In genomic region chr7:2758673-2759603, GRCh38 we compare ENCODE assay signal across 8 cellular contexts.
DNase-seq lines count a peak whose midpoint lies in the region; ATAC-seq, FAIRE-seq and TF ChIP-seq lines count a peak whose summit lies in the region.

No MANE protein-coding gene starts in this region.

- TF ChIP-seq RAD21 in HCT116 (IDR thresholded peaks at IDR 0.05; ENCODE audit: low read depth) (no peak), GM12878 (IDR thresholded peaks at IDR 0.05; ENCODE audit: insufficient read depth, low read depth, low read length) (no peak)

- H3K36me3 ChIP-seq in ACC112 (ENCODE audit: insufficient read depth, low read length) (no peaks in the 10 kb centered on the region; the same call in 1 of the 2 replicates), HCT116 (ENCODE audit: control insufficient read depth in 1 of 2, insufficient read depth in 2 of 2, low read length in 2 of 2) (no peaks in the 10 kb centered on the region), GM12878 (ENCODE audit: control insufficient read depth in 2 of 2, insufficient read depth in 2 of 2, low read length in 1 of 2) (peaks cover 0 to 4% of the 10 kb centered on the region in 2 experiments; a peak in 2 of 4 replicates), muscle layer of colon (ENCODE audit: insufficient read depth, low read length) (no peaks in the 10 kb centered on the region)

- POLR2A ChIA-PET in HCT116 (lab: Charles Lee) (interaction anchor here (1.0 kb wide), 1 partner anchor 38 kb away, joined by 4 read pairs; no protein-coding TSS in a partner anchor), GM12878 (lab: Charles Lee) (interaction anchor here (0.5 to 2.6 kb wide), 11 partner anchors 13 to 193 kb away, joined by 3 to 17 read pairs (median 5); no protein-coding TSS in a partner anchor)

- no peaks in the 10 kb centered on the region for H3K27me3 ChIP-seq in ACC112 (ENCODE audit: insufficient read depth, low read length)
- no peaks in the 10 kb centered on the region for H3K27me3 ChIP-seq in HCT116 (ENCODE audit: insufficient read depth, low read length)
- no peaks in the 10 kb centered on the region for H3K27me3 ChIP-seq in GM12878 (replicated peaks in 1 of 2; ENCODE audit: control insufficient read depth in 2 of 2, insufficient read depth in 2 of 2, low read length in 1 of 2)
- H3K27me3 ChIP-seq in muscle layer of colon (ENCODE audit: control insufficient read depth in 1 of 2, insufficient read depth in 2 of 2, low read length in 2 of 2) = no peaks in the 10 kb centered on the region

- no peak for DNase-seq in HCT116 (ENCODE audit: low read depth, low spot score)
- DNase-seq in GM12878 (ENCODE audit: low read depth, low spot score) = peak; percentile 35
- no peak for DNase-seq in iPS-NIHi11 (ENCODE audit: low spot score)
- no peak for DNase-seq in cerebellum (ENCODE audit: low spot score)

- H3K4me1 ChIP-seq in ACC112 (ENCODE audit: control insufficient read depth, insufficient read depth, low read length, unreplicated experiment) (peaks cover 58% of the 10 kb centered on the region), HCT116 (ENCODE audit: control insufficient read depth in 1 of 2, insufficient read depth in 2 of 2, low read length in 2 of 2) (peaks cover 42 to 49% of the 10 kb centered on the region in 2 experiments), GM12878 (ENCODE audit: control insufficient read depth, insufficient read depth, low read length) (peaks cover 33% of the 10 kb centered on the region), muscle layer of colon (ENCODE audit: insufficient read depth, low read length) (peaks cover 64% of the 10 kb centered on the region)

- ATAC-seq in HCT116 = peak; percentile 10; the same call in 1 of the 2 replicates
- peak; percentile 7 for ATAC-seq in GM12878
- no peak for ATAC-seq in GM21447 (IDR thresholded peaks at IDR 0.05; ENCODE audit: unreplicated experiment)
- ATAC-seq in HG03025 (IDR thresholded peaks at IDR 0.05; ENCODE audit: low FRiP score, unreplicated experiment) = no peak

- H3K9me2 ChIP-seq in HCT116 (ENCODE audit: insufficient read depth) = no peaks in the 10 kb centered on the region

- TF ChIP-seq EP300 in GM12878 (IDR thresholded peaks at IDR 0.05; ENCODE audit: borderline replicate concordance in 1 of 2, control insufficient read depth in 1 of 2, low read depth in 2 of 2, low read length in 2 of 2) = 0 out of 4 replicates have a peak, but pooled peaks of 1 of the 2 experiments have one; percentile 12

- H3K9ac ChIP-seq in HCT116 (ENCODE audit: low read length) (peak overlapping the region; percentile 52), GM12878 (ENCODE audit: control insufficient read depth, insufficient read depth, low read length) (peak overlapping the region; percentile 63), muscle layer of colon (ENCODE audit: low read length) (no peak overlapping the region)

- H3K79me2 ChIP-seq in ACC112 (ENCODE audit: control insufficient read depth, insufficient read depth, low read length, unreplicated experiment) (peaks cover 48% of the 10 kb centered on the region), HCT116 (ENCODE audit: insufficient read depth, low read length) (peaks cover 8% of the 10 kb centered on the region; the same call in 1 of the 2 replicates), GM12878 (ENCODE audit: control insufficient read depth, insufficient read depth, low read length) (peaks cover 2% of the 10 kb centered on the region)

- RAD21 ChIA-PET in HCT116 (lab: Charles Lee; ENCODE audit: low non-redundant PET in 1 of 2, low total read pairs in 2 of 2, uncharacterized antibody in 2 of 2, unreplicated experiment in 2 of 2) = no interaction called here
- RAD21 ChIA-PET in GM12878 (lab: Charles Lee; ENCODE audit: unreplicated experiment) = interaction anchor here (0.9 to 2.7 kb wide), 18 partner anchors 7 to 103 kb away, joined by 3 to 50 read pairs (median 7); no protein-coding TSS in a partner anchor

- H2AFZ ChIP-seq in ACC112 (ENCODE audit: low read length, unreplicated experiment) (no peak overlapping the region), HCT116 (ENCODE audit: low read depth, low read length, poor library complexity, severe bottlenecking) (no peak overlapping the region), GM12878 (ENCODE audit: control insufficient read depth, low read depth, low read length) (peak overlapping the region; percentile 43)

- no peak for FAIRE-seq in GM12878 (lab: Jason Lieb, UNC)

- in situ Hi-C loops in GM12878 (cut with MboI) = no loop called here

- H3K9me3 ChIP-seq in HCT116 (ENCODE audit: control insufficient read depth in 1 of 2, insufficient read depth in 1 of 2, low read depth in 1 of 2, low read length in 2 of 2) (no peaks in the 10 kb centered on the region), GM12878 (replicated peaks; ENCODE audit: control insufficient read depth, insufficient read depth, low read length) (no peaks in the 10 kb centered on the region; the same call in 2 of the 3 replicates), muscle layer of colon (ENCODE audit: low read length) (no peaks in the 10 kb centered on the region)

- H3K4me2 ChIP-seq in HCT116 (ENCODE audit: low read length) (peak overlapping the region; percentile 72), GM12878 (ENCODE audit: control insufficient read depth, insufficient read depth) (peak overlapping the region; percentile 72)

- H3K27ac ChIP-seq in ACC112 (ENCODE audit: low read depth, low read length) (peak overlapping the region; percentile 93), HCT116 (ENCODE audit: low read depth, low read length) (peak overlapping the region; percentile 93), GM12878 (ENCODE audit: control insufficient read depth, insufficient read depth) (peak overlapping the region; percentile 86), muscle layer of colon (ENCODE audit: low read depth, low read length) (peak overlapping the region; percentile 86)

- H4K20me1 ChIP-seq in HCT116 (ENCODE audit: insufficient read depth) (no peaks in the 10 kb centered on the region), GM12878 (ENCODE audit: control insufficient read depth, insufficient read depth) (no peaks in the 10 kb centered on the region)

- CTCF ChIA-PET in HCT116 (lab: Charles Lee) = no interaction called here
- CTCF ChIA-PET in GM12878 (lab: Yijun Ruan, JAX) = interaction anchor here (0.7 to 5.6 kb wide), 15 partner anchors 11 to 106 kb away, joined by 3 to 33 read pairs (median 5); no protein-coding TSS in a partner anchor

- intact Hi-C loops in HCT116 (cut with micrococcal nuclease) (no loop called here), GM12878 (cut with micrococcal nuclease; ENCODE audit: unreplicated experiment) (loop anchor here (1.0 to 5.0 kb wide), 4 partner anchors 49 to 104 kb away; partner anchors contain the start of gene GNA12)

- H3K4me3 ChIP-seq in ACC112 (ENCODE audit: low read depth, low read length) = peak overlapping the region; percentile 44
- peak overlapping the region in 1 of 2 experiments; percentile 45; a peak in 3 of 4 replicates for H3K4me3 ChIP-seq in HCT116 (replicated peaks in 1 of 2; ENCODE audit: low read depth in 1 of 2, low read length in 2 of 2)
- peak overlapping the region; percentile 64 for H3K4me3 ChIP-seq in GM12878
- H3K4me3 ChIP-seq in muscle layer of colon (ENCODE audit: low read depth in 1 of 2, low read length in 2 of 2) = peak overlapping the region in 1 of 2 donors; percentile 33

- TF ChIP-seq CTCF in HCT116 (IDR thresholded peaks at IDR 0.05 in 2 of 3, conservative IDR thresholded peaks at IDR 0.05 in 1 of 3; ENCODE audit: borderline replicate concordance in 1 of 3, insufficient read depth in 1 of 3, low read depth in 2 of 3, low read length in 2 of 3) (no peak), GM12878 (IDR thresholded peaks at IDR 0.05 in 2 of 3, conservative IDR thresholded peaks at IDR 0.05 in 1 of 3; ENCODE audit: control insufficient read depth in 2 of 3, extremely low read depth in 1 of 3, insufficient read depth in 1 of 3, low read depth in 3 of 3, low read length in 3 of 3) (no peak)

- SMC1A ChIA-PET in GM12878 (lab: Charles Lee; ENCODE audit: uncharacterized antibody, unreplicated experiment) = interaction anchor here (0.8 to 5.3 kb wide), 17 partner anchors 11 to 136 kb away, joined by 3 to 31 read pairs (median 13); no protein-coding TSS in a partner anchor

- TF ChIP-seq POLR2A in HCT116 (IDR thresholded peaks at IDR 0.05; ENCODE audit: borderline replicate concordance, extremely low read depth, insufficient read depth, insufficient read length) = no peak
- TF ChIP-seq POLR2A in GM12878 (IDR thresholded peaks at IDR 0.05; ENCODE audit: low read depth, low read length) = no peak

- BruUV-seq in HCT116 (replicated peaks; lab: Mats Ljungman, UMichigan) (no TSS peak), GM12878 (replicated peaks; lab: Mats Ljungman, UMichigan) (no TSS peak)

- WGBS in GM12878 (ENCODE audit: insufficient coverage, insufficient replicate concordance, low lambda C conversion rate, missing lambda C conversion rate) = 76% methylated on average over 18 of the region's 18 CpGs

TF ChIP-seq in HCT116, 20 proteins besides CTCF, POLR2A, EP300 and RAD21:
- no peak for TF ChIP-seq ATF3 (IDR thresholded peaks at IDR 0.05)

TF ChIP-seq in GM12878, 131 proteins besides CTCF, POLR2A, EP300 and RAD21 (continues in another document):
- TF ChIP-seq ZNF207 (IDR thresholded peaks at IDR 0.05; ENCODE audit: borderline replicate concordance) = no peak
- no peak for TF ChIP-seq BCL11A (IDR thresholded peaks at IDR 0.05; ENCODE audit: low read depth, low read length)
- TF ChIP-seq, protein P1, sequence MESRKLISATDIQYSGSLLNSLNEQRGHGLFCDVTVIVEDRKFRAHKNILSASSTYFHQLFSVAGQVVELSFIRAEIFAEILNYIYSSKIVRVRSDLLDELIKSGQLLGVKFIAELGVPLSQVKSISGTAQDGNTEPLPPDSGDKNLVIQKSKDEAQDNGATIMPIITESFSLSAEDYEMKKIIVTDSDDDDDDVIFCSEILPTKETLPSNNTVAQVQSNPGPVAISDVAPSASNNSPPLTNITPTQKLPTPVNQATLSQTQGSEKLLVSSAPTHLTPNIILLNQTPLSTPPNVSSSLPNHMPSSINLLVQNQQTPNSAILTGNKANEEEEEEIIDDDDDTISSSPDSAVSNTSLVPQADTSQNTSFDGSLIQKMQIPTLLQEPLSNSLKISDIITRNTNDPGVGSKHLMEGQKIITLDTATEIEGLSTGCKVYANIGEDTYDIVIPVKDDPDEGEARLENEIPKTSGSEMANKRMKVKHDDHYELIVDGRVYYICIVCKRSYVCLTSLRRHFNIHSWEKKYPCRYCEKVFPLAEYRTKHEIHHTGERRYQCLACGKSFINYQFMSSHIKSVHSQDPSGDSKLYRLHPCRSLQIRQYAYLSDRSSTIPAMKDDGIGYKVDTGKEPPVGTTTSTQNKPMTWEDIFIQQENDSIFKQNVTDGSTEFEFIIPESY (IDR thresholded peaks at IDR 0.05) = peak; percentile 67
- 0 out of 2 replicates have a peak, but pooled peaks have one; percentile 2 for TF ChIP-seq ASH2L (IDR thresholded peaks at IDR 0.05; ENCODE audit: borderline replicate concordance, low read depth)
- no peak for TF ChIP-seq ZNF217 (IDR thresholded peaks at IDR 0.05)
- no peak for TF ChIP-seq ZNF274 (IDR thresholded peaks at IDR 0.05; ENCODE audit: insufficient read depth, insufficient read length)
- TF ChIP-seq NR2F1 (conservative IDR thresholded peaks at IDR 0.05) = no peak
- no peak for TF ChIP-seq KAT2A (conservative IDR thresholded peaks at IDR 0.05; ENCODE audit: control insufficient read depth, low read depth, low read length)
- no peak for TF ChIP-seq NFYA (IDR thresholded peaks at IDR 0.05; ENCODE audit: borderline replicate concordance, low read depth, low read length)

Comparison
In these comparisons a context has a peak if more than half of its experiments do, and no peak if none do; other contexts are left out.
1. ATAC-seq: peak in HCT116 (single experiment) and GM12878 (single experiment); none in GM21447 (single experiment) and HG03025 (single experiment).
2. Peak in every context shown above with its lines, with median percentiles within 50 percentile points of each other: H3K27ac ChIP-seq.